ENCODE assay signal across 22 cellular contexts in genomic region chr13:24842533-24843278, GRCh38.
DNase-seq lines count a peak whose midpoint lies in the region; ATAC-seq and TF ChIP-seq lines count a peak whose summit lies in the region.
"Had no signal": no experiment of that assay in that cellular context is flagged by ENCODE, and none has a peak within 500 bp of the region (broad histone marks: within the 10 kb centered on the region; RNA-seq: fewer than 3 reads in every experiment).

No MANE protein-coding gene starts in this region.

- TF ChIP-seq POLR2A in NB4 (IDR thresholded peaks at IDR 0.05; ENCODE audit: extremely low read depth, insufficient read length) = no peak

- no peak overlapping the region for H3K9ac ChIP-seq in GM23248
- H3K9ac ChIP-seq: BLaER1 treated with 17β-estradiol and CSF1 and Interleukin-3, amounts not matched to agents 10 nM and 100 nM; parathyroid adenoma had no signal

- WGBS in GM23248 (ENCODE audit: low coverage in 1 of 2, low lambda C conversion rate in 2 of 2, missing lambda C conversion rate in 2 of 2), 2 experiments = 63% methylated on average over 8 to 9 of the region's 9 CpGs

- H3K27me3 ChIP-seq in GM23248 (replicated peaks; ENCODE audit: insufficient read depth) (peaks cover 20% of the 10 kb centered on the region; the same call in 1 of the 2 replicates), lower lobe of right lung (ENCODE audit: low read depth) (no peaks in the 10 kb centered on the region)
- H3K27me3 ChIP-seq: BLaER1 treated with 17β-estradiol and CSF1 and Interleukin-3, amounts not matched to agents 10 nM and 100 nM; tibial nerve had no signal

- H3K27ac ChIP-seq in GM23248 = no peak overlapping the region
- H3K27ac ChIP-seq in lower lobe of right lung = no peak overlapping the region
- H3K27ac ChIP-seq: BLaER1 treated with 17β-estradiol and CSF1 and Interleukin-3, amounts not matched to agents 10 nM and 100 nM; parathyroid adenoma; PC-9; skin epidermis; tibial nerve had no signal

- no peaks in the 10 kb centered on the region for H3K9me2 ChIP-seq in GM23248 (ENCODE audit: insufficient read depth)

- TF ChIP-seq CTCF in NB4 (IDR thresholded peaks at IDR 0.05; ENCODE audit: low read depth, low read length) = no peak
- no peak for TF ChIP-seq CTCF in lower lobe of right lung (IDR thresholded peaks at IDR 0.05)

- H3K4me3 ChIP-seq in GM23248 = no peak overlapping the region
- H3K4me3 ChIP-seq in NB4 (ENCODE audit: low read depth, low read length) = no peak overlapping the region
- H3K4me3 ChIP-seq in lower lobe of right lung = no peak overlapping the region
- H3K4me3 ChIP-seq: BLaER1 treated with 17β-estradiol and CSF1 and Interleukin-3, amounts not matched to agents 10 nM and 100 nM; PC-9; skin epidermis; tibial nerve had no signal

- H4K20me1 ChIP-seq in GM23248 (ENCODE audit: insufficient read depth) = no peaks in the 10 kb centered on the region
- H4K20me1 ChIP-seq: BLaER1 treated with 17β-estradiol and CSF1 and Interleukin-3, amounts not matched to agents 10 nM and 100 nM had no signal

- H3K4me1 ChIP-seq in GM23248 (ENCODE audit: insufficient read depth) (no peaks in the 10 kb centered on the region), lower lobe of right lung (no peaks in the 10 kb centered on the region)
- H3K4me1 ChIP-seq: BLaER1 treated with 17β-estradiol and CSF1 and Interleukin-3, amounts not matched to agents 10 nM and 100 nM; parathyroid adenoma; tibial nerve had no signal

- H3K9me3 ChIP-seq in GM23248 (ENCODE audit: low read depth) (no peaks in the 10 kb centered on the region), lower lobe of right lung (no peaks in the 10 kb centered on the region)
- H3K9me3 ChIP-seq: BLaER1 treated with 17β-estradiol and CSF1 and Interleukin-3, amounts not matched to agents 10 nM and 100 nM; tibial nerve had no signal

- intact Hi-C loops in lower lobe of right lung (cut with DNase I) = no loop called here

- H3K79me2 ChIP-seq in GM23248 (ENCODE audit: insufficient read depth) = no peaks in the 10 kb centered on the region
- H3K79me2 ChIP-seq: parathyroid adenoma had no signal

- in situ Hi-C loops in GM23248 (cut with MboI) = no loop called here

- DNase-seq in GM23248 (peak; percentile 28), NB4 (ENCODE audit: low read depth) (peak; percentile 88), SW480 (ENCODE audit: low spot score) (peak; percentile 34), lower lobe of right lung (peak; percentile 49), NCI-H69 (lab: John Stamatoyannopoulos, UW) (no peak), DMS 273 treated with DMSO at 0.1 percent for 48 hours (lab: John Stamatoyannopoulos, UW) (no peak), hepatic stellate cell (ENCODE audit: low spot score) (no peak)
- DNase-seq in activated CD4-positive, CD25-positive, alpha-beta regulatory T cell treated with anti-CD3 and anti-CD28 coated beads, Interleukin-2, amount 50 U/mL, for 72 hours = no peak
- DNase-seq: activated B cell treated with CpG ODN at 0.5 μM for 24 hours, amniotic stem cell, DMS79 treated with DMSO at 0.1 percent for 48 hours, foreskin fibroblast, naive B cell, NCI-H1436 treated with DMSO at 0.1 percent for 48 hours, NCI-H446 treated with DMSO at 0.1 percent for 48 hours, T-helper 1 cell had no signal

- H2AFZ ChIP-seq in GM23248 = no peak overlapping the region
- H2AFZ ChIP-seq: parathyroid adenoma, PC-9 had no signal

- no peaks in the 10 kb centered on the region for H3F3A ChIP-seq in GM23248 (ENCODE audit: insufficient read depth)

- ATAC-seq in lower lobe of right lung = peak; percentile 50 to 72
- ATAC-seq: stimulated activated effector memory CD8-positive, alpha-beta T cell treated with anti-CD3 and anti-CD28 coated beads, Interleukin-12 subunit alpha, Interleukin-12 subunit beta, amount 100 ng/mL, for 72 hours had no signal

- H3K36me3 ChIP-seq in GM23248 (ENCODE audit: low read depth) = no peaks in the 10 kb centered on the region
- H3K36me3 ChIP-seq in lower lobe of right lung = no peaks in the 10 kb centered on the region
- H3K36me3 ChIP-seq: BLaER1 treated with 17β-estradiol and CSF1 and Interleukin-3, amounts not matched to agents 10 nM and 100 nM; tibial nerve had no signal

- no peak overlapping the region for H3K4me2 ChIP-seq in GM23248 (ENCODE audit: unreplicated experiment)
- H3K4me2 ChIP-seq: BLaER1 treated with 17β-estradiol and CSF1 and Interleukin-3, amounts not matched to agents 10 nM and 100 nM; PC-9 had no signal

Comparison
In these comparisons a context has a peak if more than half of its experiments do, and no peak if none do; other contexts are left out.
1. DNase-seq: peak in GM23248 (single experiment), NB4 (single experiment), SW480 (single experiment) and lower lobe of right lung (single experiment); none in NCI-H69 (single experiment), DMS 273 treated with DMSO at 0.1 percent for 48 hours (single experiment), hepatic stellate cell (single experiment) and activated CD4-positive, CD25-positive, alpha-beta regulatory T cell treated with anti-CD3 and anti-CD28 coated beads, Interleukin-2, amount 50 U/mL, for 72 hours (single experiment).